26 cellular contexts compared by ENCODE assay signal in genomic region chr13:67013709-67014108, GRCh38.
"Had no signal": no experiment of that assay in that cellular context is flagged by ENCODE, and none has a peak within 500 bp of the region (broad histone marks: within the 10 kb centered on the region; RNA-seq: fewer than 3 reads in every experiment).

No MANE protein-coding gene starts in this region.

- H3K9me3 ChIP-seq: gastrocnemius medialis, heart left ventricle, left lung, psoas muscle, sigmoid colon, stomach, testis, tibial artery had no signal

- H3K4me3 Mint-ChIP-seq: endodermal cell; naive thymus-derived CD4-positive, alpha-beta T cell; nephron; neural progenitor cell; stimulated activated effector memory CD8-positive, alpha-beta T cell treated with anti-CD3 and anti-CD28 coated beads, Interleukin-12 subunit alpha, Interleukin-12 subunit beta, amount 100 ng/mL, for 72 hours; type B pancreatic cell had no signal

- H3K27me3 ChIP-seq: gastrocnemius medialis, heart left ventricle, hepatocyte, left lung, neural progenitor cell, sigmoid colon, stomach, testis, tibial artery had no signal

- H3K27ac Mint-ChIP-seq: endodermal cell; naive thymus-derived CD4-positive, alpha-beta T cell; nephron; neural progenitor cell; stimulated activated effector memory CD8-positive, alpha-beta T cell treated with anti-CD3 and anti-CD28 coated beads, Interleukin-12 subunit alpha, Interleukin-12 subunit beta, amount 100 ng/mL, for 72 hours; type B pancreatic cell had no signal

- H3K9me3 Mint-ChIP-seq: endodermal cell, nephron had no signal

- DNase-seq: effector CD8-positive, alpha-beta T cell; endodermal cell; foreskin fibroblast; gastrocnemius medialis; heart left ventricle; left cardiac atrium; left lung; mesendoderm; midbrain; naive thymus-derived CD4-positive, alpha-beta T cell; posterior cingulate gyrus; psoas muscle; right cardiac atrium; sigmoid colon; stimulated activated CD4-positive, alpha-beta T cell treated with anti-CD3 and anti-CD28 coated beads, Interleukin-2, amount 100 ng/mL, for 24 hours; stimulated activated CD4-positive, alpha-beta T cell treated with anti-CD3 and anti-CD28 coated beads, Interleukin-4, amount 100 ng/mL, for 24 hours; stimulated activated naive CD4-positive, alpha-beta T cell treated with Interleukin-2 at 50 U/mL for 16 hours; stomach; testis; tibial artery had no signal

- H3K36me3 ChIP-seq: gastrocnemius medialis, heart left ventricle, left lung, neural progenitor cell, sigmoid colon, stomach, tibial artery had no signal

- H3K9ac ChIP-seq: neural progenitor cell had no signal

- H2AFZ ChIP-seq: hepatocyte, neural progenitor cell had no signal

- H3K4me2 ChIP-seq: hepatocyte, neural progenitor cell had no signal

- H3K4me1 ChIP-seq: gastrocnemius medialis, heart left ventricle, left lung, psoas muscle, sigmoid colon, stomach, testis, tibial artery had no signal

- H3K4me1 Mint-ChIP-seq: naive thymus-derived CD4-positive, alpha-beta T cell; nephron; stimulated activated effector memory CD8-positive, alpha-beta T cell treated with anti-CD3 and anti-CD28 coated beads, Interleukin-12 subunit alpha, Interleukin-12 subunit beta, amount 100 ng/mL, for 72 hours had no signal

- H3K27me3 Mint-ChIP-seq: naive thymus-derived CD4-positive, alpha-beta T cell; type B pancreatic cell had no signal

- H3K27ac ChIP-seq: epithelial cell of prostate, gastrocnemius medialis, heart left ventricle, hepatocyte, left lung, neural progenitor cell, psoas muscle, sigmoid colon, stomach, testis, tibial artery had no signal

- H3K4me3 ChIP-seq: gastrocnemius medialis, heart left ventricle, hepatocyte, left lung, neural progenitor cell, psoas muscle, sigmoid colon, stomach, testis, tibial artery had no signal

- H3K36me3 Mint-ChIP-seq: naive thymus-derived CD4-positive, alpha-beta T cell; stimulated activated effector memory CD8-positive, alpha-beta T cell treated with anti-CD3 and anti-CD28 coated beads, Interleukin-12 subunit alpha, Interleukin-12 subunit beta, amount 100 ng/mL, for 72 hours; type B pancreatic cell had no signal

- H3K79me2 ChIP-seq: hepatocyte had no signal
